ENCODE assay signal across 1 cellular context in genomic region chr1:235074335-235075120, GRCh38.
TF ChIP-seq lines count a peak whose summit lies in the region.

No MANE protein-coding gene starts in this region.

TF ChIP-seq in HepG2, 621 proteins besides CTCF, POLR2A, EP300 and RAD21 (continued from another document and continues in another):
- TF ChIP-seq IRX3 (CRISPR knock-in tag; IDR thresholded peaks at IDR 0.05; ENCODE audit: borderline replicate concordance, low read depth) (0 out of 2 replicates have a peak, but pooled peaks have one; percentile 24), ZNF496 (CRISPR knock-in tag; IDR thresholded peaks at IDR 0.05; ENCODE audit: insufficient replicate concordance) (no peak), FOXP1 (IDR thresholded peaks at IDR 0.05) (no peak), FOXP1 (CRISPR knock-in tag; IDR thresholded peaks at IDR 0.05) (peak; percentile 30; the same call in 1 of the 2 replicates), MATR3 (CRISPR knock-in tag; IDR thresholded peaks at IDR 0.05) (no peak), THRA (CRISPR knock-in tag; IDR thresholded peaks at IDR 0.05; ENCODE audit: borderline replicate concordance) (no peak), SCMH1 (CRISPR knock-in tag; IDR thresholded peaks at IDR 0.05; ENCODE audit: borderline replicate concordance) (no peak), MTF1 (CRISPR knock-in tag; IDR thresholded peaks at IDR 0.05) (no peak), FOSL2 (CRISPR knock-in tag; IDR thresholded peaks at IDR 0.05) (peak; percentile 76), GLMP (CRISPR knock-in tag; IDR thresholded peaks at IDR 0.05; ENCODE audit: borderline replicate concordance) (no peak), MTF2 (CRISPR knock-in tag; IDR thresholded peaks at IDR 0.05; ENCODE audit: borderline replicate concordance) (no peak), DNMT3B (CRISPR knock-in tag; conservative IDR thresholded peaks at IDR 0.05) (no peak), AKAP8 (CRISPR knock-in tag; IDR thresholded peaks at IDR 0.05) (no peak; the same call in 1 of the 2 replicates), SIN3B (IDR thresholded peaks at IDR 0.05; ENCODE audit: low read length) (0 out of 2 replicates have a peak, but pooled peaks have one; percentile 14), ZFP90 (CRISPR knock-in tag; IDR thresholded peaks at IDR 0.05; ENCODE audit: borderline replicate concordance) (peak; percentile 2), RELA (CRISPR knock-in tag; IDR thresholded peaks at IDR 0.05) (no peak), SMAD1 (CRISPR knock-in tag; IDR thresholded peaks at IDR 0.05; ENCODE audit: borderline replicate concordance, low read depth) (no peak), ZBTB7B (CRISPR knock-in tag; IDR thresholded peaks at IDR 0.05) (no peak), CHD2 (IDR thresholded peaks at IDR 0.05; ENCODE audit: low read depth, low read length) (no peak), DMAP1 (CRISPR knock-in tag; IDR thresholded peaks at IDR 0.05) (no peak), ZNF839 (CRISPR knock-in tag; IDR thresholded peaks at IDR 0.05; ENCODE audit: borderline replicate concordance) (no peak), ZNF709 (CRISPR knock-in tag; IDR thresholded peaks at IDR 0.05) (peak; percentile 4; the same call in 1 of the 2 replicates), ELF4 (CRISPR knock-in tag; IDR thresholded peaks at IDR 0.05; ENCODE audit: borderline replicate concordance) (no peak), AKNA (CRISPR knock-in tag; IDR thresholded peaks at IDR 0.05; ENCODE audit: borderline replicate concordance) (no peak), FOXO4 (CRISPR knock-in tag; conservative IDR thresholded peaks at IDR 0.05) (0 out of 2 replicates have a peak, but pooled peaks have one; percentile 81), ZNF510 (CRISPR knock-in tag; IDR thresholded peaks at IDR 0.05; ENCODE audit: low read depth) (no peak), REL (CRISPR knock-in tag; conservative IDR thresholded peaks at IDR 0.05) (peak; percentile 40; the same call in 1 of the 2 replicates), ZNF646 (CRISPR knock-in tag; IDR thresholded peaks at IDR 0.05) (peak; percentile 12; the same call in 1 of the 2 replicates), GFI1 (CRISPR knock-in tag; IDR thresholded peaks at IDR 0.05; ENCODE audit: borderline replicate concordance) (no peak), ZNF337 (CRISPR knock-in tag; IDR thresholded peaks at IDR 0.05; ENCODE audit: borderline replicate concordance, low read depth) (no peak), SALL2 (CRISPR knock-in tag; IDR thresholded peaks at IDR 0.05) (no peak; the same call in none of the 2 replicates), SOX6 (IDR thresholded peaks at IDR 0.05) (no peak), SOX6 (CRISPR knock-in tag; IDR thresholded peaks at IDR 0.05) (no peak), ZMYM2 (CRISPR knock-in tag; IDR thresholded peaks at IDR 0.05) (peak; percentile 54; the same call in 1 of the 2 replicates), FOXC1 (CRISPR knock-in tag; IDR thresholded peaks at IDR 0.05; ENCODE audit: borderline replicate concordance) (no peak; the same call in 1 of the 2 replicates), FOXP4 (CRISPR knock-in tag; IDR thresholded peaks at IDR 0.05) (peak; percentile 29; the same call in 1 of the 2 replicates), SSRP1 (CRISPR knock-in tag; IDR thresholded peaks at IDR 0.05) (peak; percentile 82), ZNF841 (CRISPR knock-in tag; IDR thresholded peaks at IDR 0.05; ENCODE audit: borderline replicate concordance) (no peak; the same call in 1 of the 2 replicates), ZMAT5 (CRISPR knock-in tag; IDR thresholded peaks at IDR 0.05; ENCODE audit: borderline replicate concordance, low read depth) (no peak), JUNB (CRISPR knock-in tag; IDR thresholded peaks at IDR 0.05; ENCODE audit: borderline replicate concordance) (no peak), ZSCAN22 (CRISPR knock-in tag; IDR thresholded peaks at IDR 0.05) (no peak), KDM4B (CRISPR knock-in tag; IDR thresholded peaks at IDR 0.05) (0 out of 2 replicates have a peak, but pooled peaks have one; percentile 12), ISX (CRISPR knock-in tag; conservative IDR thresholded peaks at IDR 0.05) (no peak), NR2F1 (CRISPR knock-in tag; IDR thresholded peaks at IDR 0.05) (no peak), HOXA3 (CRISPR knock-in tag; IDR thresholded peaks at IDR 0.05) (peak; percentile 48; the same call in 1 of the 2 replicates), MEIS2 (CRISPR knock-in tag; IDR thresholded peaks at IDR 0.05) (no peak), HOMEZ (CRISPR knock-in tag; IDR thresholded peaks at IDR 0.05; ENCODE audit: low read depth) (no peak), ZNF562 (CRISPR knock-in tag; IDR thresholded peaks at IDR 0.05; ENCODE audit: borderline replicate concordance) (no peak), GATAD1 (CRISPR knock-in tag; IDR thresholded peaks at IDR 0.05) (no peak; the same call in 1 of the 2 replicates)
